In the genomic region with DNA sequence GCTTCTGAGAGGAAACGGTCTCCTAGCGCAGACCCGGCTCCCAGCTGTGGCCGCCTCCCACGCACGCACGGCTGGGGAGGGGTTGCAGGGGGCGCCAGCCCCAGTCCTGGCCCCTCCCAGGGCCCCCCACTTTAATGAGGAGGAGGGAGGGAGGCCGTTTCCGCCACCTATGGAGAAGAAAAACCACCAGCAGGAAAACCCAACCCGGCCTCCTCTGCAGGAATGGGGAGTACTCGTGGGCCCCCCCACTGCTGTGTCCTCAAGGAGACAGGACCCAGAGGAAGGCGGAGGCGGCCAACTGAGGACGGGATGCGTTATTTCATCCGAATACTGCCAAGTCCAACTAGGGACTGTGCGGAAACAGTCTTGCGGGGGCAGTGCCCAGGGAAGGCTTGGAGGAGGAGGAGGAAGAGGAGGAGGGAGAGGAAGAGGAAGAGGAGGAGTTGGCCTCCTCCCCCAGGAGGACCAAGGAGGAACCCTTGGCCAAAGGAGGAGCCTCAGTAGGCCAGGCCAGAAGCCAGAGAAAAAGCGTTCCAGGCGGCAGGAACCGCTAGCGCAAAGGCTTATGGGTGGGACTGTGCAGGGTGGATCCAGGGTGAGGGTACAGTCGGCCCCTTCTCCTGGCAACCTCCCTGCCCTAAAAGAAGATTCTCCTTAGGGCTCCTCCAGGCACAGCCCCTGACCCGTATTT, we compare ENCODE assay signal across 1 cellular context.
A peak's percentile ranks its signal among the peaks of the same experiment; 100 is the strongest.
TF ChIP-seq lines count a peak whose summit lies in the region.

No MANE protein-coding gene starts in this region.

TF ChIP-seq in HepG2, 621 proteins besides CTCF, POLR2A, EP300 and RAD21:
- TF ChIP-seq ZNF263 (CRISPR knock-in tag; IDR thresholded peaks at IDR 0.05): peak; percentile 84
- TF ChIP-seq GATAD2A (CRISPR knock-in tag; IDR thresholded peaks at IDR 0.05): no peak
- peak; percentile 77; the same call in 1 of the 2 replicates for TF ChIP-seq ZBTB33 (CRISPR knock-in tag; IDR thresholded peaks at IDR 0.05)
